19 cellular contexts compared by ENCODE assay signal in genomic region chr19:6292006-6292405, GRCh38. TPM values are rescaled to one million over a fixed set of nuclear protein-coding genes. Genes with fewer than 3 reads are reported as not detected.
DNase-seq lines count a peak whose midpoint lies in the region; ATAC-seq and TF ChIP-seq lines count a peak whose summit lies in the region.
"Had no signal": no experiment of that assay in that cellular context is flagged by ENCODE, and none has a peak within 500 bp of the region (broad histone marks: within the 10 kb centered on the region; RNA-seq: fewer than 3 reads in every experiment).

No MANE protein-coding gene starts in this region.

- intact Hi-C loops in HCT116 (cut with micrococcal nuclease) = no loop called here

- no peak for TF ChIP-seq CTCF in HCT116 (IDR thresholded peaks at IDR 0.05 in 2 of 3, conservative IDR thresholded peaks at IDR 0.05 in 1 of 3; ENCODE audit: borderline replicate concordance in 1 of 3, insufficient read depth in 1 of 3, low read depth in 2 of 3, low read length in 2 of 3)

- no peak for TF ChIP-seq RAD21 in HCT116 (IDR thresholded peaks at IDR 0.05; ENCODE audit: low read depth)
- no peak for TF ChIP-seq RAD21 in Ishikawa (IDR thresholded peaks at IDR 0.05; ENCODE audit: low read depth)

- RAD21 ChIA-PET in HCT116 (lab: Charles Lee; ENCODE audit: low non-redundant PET in 1 of 2, low total read pairs in 2 of 2, uncharacterized antibody in 2 of 2, unreplicated experiment in 2 of 2) = no interaction called here

- no peak overlapping the region for H2AFZ ChIP-seq in HCT116 (ENCODE audit: low read depth, low read length, poor library complexity, severe bottlenecking)

- no peak overlapping the region for H3K27ac ChIP-seq in HCT116 (ENCODE audit: low read depth, low read length)
- H3K27ac ChIP-seq in iPS-20b (ENCODE audit: low read length) = no peak overlapping the region

- no peaks in the 10 kb centered on the region for H3K9me2 ChIP-seq in HCT116 (ENCODE audit: insufficient read depth)

- peaks cover 26 to 42% of the 10 kb centered on the region in 2 experiments; a peak in 3 of 4 replicates for H3K9me3 ChIP-seq in HCT116 (ENCODE audit: control insufficient read depth in 1 of 2, insufficient read depth in 1 of 2, low read depth in 1 of 2, low read length in 2 of 2)
- peaks cover 59% of the 10 kb centered on the region for H3K9me3 ChIP-seq in adipocyte (ENCODE audit: control insufficient read depth, low read length)
- H3K9me3 ChIP-seq in iPS-20b (ENCODE audit: insufficient read depth, low read depth, low read length) = peaks cover 85% of the 10 kb centered on the region

- no peaks in the 10 kb centered on the region for H3K36me3 ChIP-seq in HCT116 (ENCODE audit: control insufficient read depth in 1 of 2, insufficient read depth in 2 of 2, low read length in 2 of 2)
- no peaks in the 10 kb centered on the region for H3K36me3 ChIP-seq in adipocyte (ENCODE audit: control insufficient read depth, insufficient read depth, low read length, severe bottlenecking)
- H3K36me3 ChIP-seq in iPS-20b (ENCODE audit: insufficient read depth, low read depth, low read length) = no peaks in the 10 kb centered on the region
- H3K36me3 ChIP-seq: BE2C had no signal

- CTCF ChIA-PET in HCT116 (lab: Charles Lee) = no interaction called here

- H4K20me1 ChIP-seq in HCT116 (ENCODE audit: insufficient read depth) = no peaks in the 10 kb centered on the region

- TF ChIP-seq EP300 in Ishikawa (IDR thresholded peaks at IDR 0.05; ENCODE audit: borderline replicate concordance) = no peak

- H3K4me1 ChIP-seq in HCT116 (ENCODE audit: control insufficient read depth in 1 of 2, insufficient read depth in 2 of 2, low read length in 2 of 2) (no peaks in the 10 kb centered on the region), adipocyte (ENCODE audit: control insufficient read depth, insufficient read depth, low read length) (no peaks in the 10 kb centered on the region), iPS-20b (ENCODE audit: insufficient read depth, low read length) (no peaks in the 10 kb centered on the region)
- H3K4me1 ChIP-seq: BE2C had no signal

- no TSS peak for BruUV-seq in HCT116 (replicated peaks; lab: Mats Ljungman, UMichigan)

- ATAC-seq in HCT116 = 0 out of 2 replicates have a peak, but pooled peaks have one; percentile 50
- ATAC-seq in left lobe of liver = no peak
- ATAC-seq in HG02973 (IDR thresholded peaks at IDR 0.05; ENCODE audit: unreplicated experiment) = no peak
- ATAC-seq in GM18517 (IDR thresholded peaks at IDR 0.05; ENCODE audit: unreplicated experiment) = no peak

- POLR2A ChIA-PET in HCT116 (lab: Charles Lee) = no interaction called here

- H3K9ac ChIP-seq in HCT116 (ENCODE audit: low read length) (no peak overlapping the region), adipocyte (ENCODE audit: low read length) (no peak overlapping the region), iPS-20b (ENCODE audit: low read depth, low read length) (no peak overlapping the region)

- DNase-seq in HCT116 (ENCODE audit: low read depth, low spot score) (peak; percentile 32), adipocyte (ENCODE audit: low read depth) (no peak), islet precursor cell (no peak), left lobe of liver (ENCODE audit: low spot score) (no peak)
- DNase-seq: BE2C; CD8-positive, alpha-beta memory T cell; HCEC 1CT; KG1; NCI-H1105; NCI-H187 treated with DMSO at 0.1 percent for 48 hours; NCI-H510A had no signal

- TF ChIP-seq POLR2A in HCT116 (IDR thresholded peaks at IDR 0.05; ENCODE audit: borderline replicate concordance, extremely low read depth, insufficient read depth, insufficient read length) = no peak

- H3K27me3 ChIP-seq in HCT116 (ENCODE audit: insufficient read depth, low read length) (no peaks in the 10 kb centered on the region), adipocyte (replicated peaks; ENCODE audit: control insufficient read depth, insufficient read depth, low read length) (peaks cover 2% of the 10 kb centered on the region), iPS-20b (ENCODE audit: insufficient read depth, low read length) (no peaks in the 10 kb centered on the region)
- H3K27me3 ChIP-seq: BE2C had no signal

- no peaks in the 10 kb centered on the region for H3K79me2 ChIP-seq in HCT116 (ENCODE audit: insufficient read depth, low read length)

- H3K4me2 ChIP-seq in HCT116 (ENCODE audit: low read length) = no peak overlapping the region

- H3K4me3 ChIP-seq in HCT116 (replicated peaks in 1 of 2; ENCODE audit: low read depth in 1 of 2, low read length in 2 of 2) = no peak overlapping the region
- H3K4me3 ChIP-seq in adipocyte (ENCODE audit: low read length) = peak overlapping the region; percentile 4
- H3K4me3 ChIP-seq in iPS-20b (ENCODE audit: low read length) = peak overlapping the region; percentile 17; the same call in 1 of the 2 replicates

TF ChIP-seq in HCT116, 20 proteins besides CTCF, POLR2A, EP300 and RAD21:
- TF ChIP-seq POLR2AphosphoS5 (IDR thresholded peaks at IDR 0.05; ENCODE audit: low read depth, low read length) (no peak), TCF7L2 (IDR thresholded peaks at IDR 0.05; ENCODE audit: borderline replicate concordance, extremely low read depth, insufficient read depth, insufficient read length) (no peak), CBX3 (IDR thresholded peaks at IDR 0.05; ENCODE audit: low read depth) (peak; percentile 100), YY1 (IDR thresholded peaks at IDR 0.05; ENCODE audit: extremely low read depth, insufficient replicate concordance, low read depth, low read length) (peak; percentile 49), ZNF274 (IDR thresholded peaks at IDR 0.05; ENCODE audit: low read depth, low read length) (no peak), CEBPB (IDR thresholded peaks at IDR 0.05; ENCODE audit: low read depth) (no peak), ZFX (IDR thresholded peaks at IDR 0.05) (no peak)

TF ChIP-seq in Ishikawa, 13 proteins besides CTCF, POLR2A, EP300 and RAD21:
- TF ChIP-seq USF1 (IDR thresholded peaks at IDR 0.05) (peak; percentile 73), TEAD4 (IDR thresholded peaks at IDR 0.05) (0 out of 2 replicates have a peak, but pooled peaks have one; percentile 10), TAF1 (IDR thresholded peaks at IDR 0.05; ENCODE audit: low read depth) (no peak), TCF12 (IDR thresholded peaks at IDR 0.05; ENCODE audit: low read depth) (0 out of 2 replicates have a peak, but pooled peaks have one; percentile 44)

RNA-seq across cellular contexts. Expression of gene MLLT1, which starts 12.2 kb away (rescaled TPM):
- total RNA-seq in HCT116 (2021; ENCODE audit: unreplicated experiment) (55.0 TPM), left lobe of liver (21.8 TPM)
- polyA plus RNA-seq in HCT116 (2012) = 29.0 and 31.3 TPM in 2 replicates

RNA-seq across cellular contexts. Expression of gene ACER1, which starts 41.4 kb away (rescaled TPM):
- total RNA-seq in HCT116 (2021; ENCODE audit: unreplicated experiment) = not detected
- polyA plus RNA-seq in HCT116 (2012) = 0.07 TPM in 1 of 2 replicates, not detected in the other
- total RNA-seq in left lobe of liver = 0.88 TPM
- total RNA-seq: CD8-positive, alpha-beta memory T cell; HT-29; MCF 10A; SK-MEL-5 had no signal
- polyA plus RNA-seq: AG04450 had no signal

Comparison
In these comparisons a context has a peak if more than half of its experiments do, and no peak if none do; other contexts are left out.
1. H3K4me3 ChIP-seq: peak in adipocyte (single experiment) and iPS-20b (single experiment); none in HCT116 (0 of 2).